7 cellular contexts compared by ENCODE assay signal in the genomic region with DNA sequence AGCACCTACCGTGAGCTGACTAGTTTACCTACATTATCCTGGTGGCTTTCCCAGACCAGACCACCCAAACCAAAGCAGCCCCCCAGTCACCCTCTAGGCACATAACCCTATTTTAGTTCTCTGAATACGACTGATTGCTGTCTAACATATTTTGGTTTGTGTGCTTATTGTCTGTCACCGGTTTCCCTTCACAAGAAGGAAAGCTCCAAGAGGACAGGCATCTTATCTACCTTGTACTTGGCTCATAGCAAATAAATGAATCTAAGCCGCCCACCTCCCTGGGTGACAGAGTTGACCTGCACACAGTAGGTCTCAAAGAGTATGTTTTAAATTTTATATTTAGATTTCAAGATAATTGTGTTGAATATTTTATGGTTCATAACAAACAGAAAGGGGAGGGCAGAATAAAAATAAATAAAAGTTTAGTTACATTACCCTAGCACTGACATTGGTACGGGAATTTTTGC. TPM values are rescaled to one million over a fixed set of nuclear protein-coding genes. Genes with fewer than 3 reads are reported as not detected.
DNase-seq lines count a peak whose midpoint lies in the region; TF ChIP-seq lines count a peak whose summit lies in the region.

No MANE protein-coding gene starts in this region.

- H3K27me3 ChIP-seq in HL-60 (ENCODE audit: insufficient read depth, poor library complexity, severe bottlenecking) (no peaks in the 10 kb centered on the region), hepatocyte (no peaks in the 10 kb centered on the region)

- peaks cover 34% of the 10 kb centered on the region for H3K4me1 ChIP-seq in hepatocyte (ENCODE audit: insufficient read depth)

- H3K4me2 ChIP-seq in hepatocyte, result peak overlapping the region; percentile 93

- no peaks in the 10 kb centered on the region for H3K9me2 ChIP-seq in hepatocyte (replicated peaks; ENCODE audit: insufficient read depth)

- H4K20me1 ChIP-seq in hepatocyte (ENCODE audit: insufficient read depth, poor library complexity, severe bottlenecking), result peaks cover 26% of the 10 kb centered on the region

- CTCF ChIA-PET in activated CD4-positive, alpha-beta memory T cell treated with anti-CD3 and anti-CD28 coated beads for 36 hours (lab: Charles Lee), result interaction anchor here (0.9 to 7.4 kb wide), 5 partner anchors 46 to 734 kb away, joined by 3 to 60 read pairs (median 8); a partner anchor contains a TSS

- H2AFZ ChIP-seq in hepatocyte, result peak overlapping the region; percentile 82

- no peaks in the 10 kb centered on the region for H3K9me3 ChIP-seq in hepatocyte (ENCODE audit: low read depth)

- no peaks in the 10 kb centered on the region for H3K27me3 Mint-ChIP-seq in activated CD4-positive, alpha-beta memory T cell treated with anti-CD3 and anti-CD28 coated beads for 36 hours

- peaks cover 26% of the 10 kb centered on the region for H3K36me3 Mint-ChIP-seq in activated CD4-positive, alpha-beta memory T cell treated with anti-CD3 and anti-CD28 coated beads for 36 hours

- DNase-seq in HL-60 (ENCODE audit: low read depth in 1 of 2, low spot score in 1 of 2), result no peak
- DNase-seq in activated CD4-positive, alpha-beta memory T cell treated with anti-CD3 and anti-CD28 coated beads for 36 hours, result peak; percentile 18
- DNase-seq in hepatocyte (ENCODE audit: low spot score), result no peak
- peak; percentile 29 for DNase-seq in stimulated activated CD8-positive, alpha-beta memory T cell treated with anti-CD3 and anti-CD28 coated beads, Interleukin-4, amount 100 ng/mL, for 48 hours
- no peak for DNase-seq in KBM-7
- no peak for DNase-seq in NK-92 (lab: John Stamatoyannopoulos, UW; ENCODE audit: unreplicated experiment)
- DNase-seq in H4 (ENCODE audit: low spot score), result no peak

- in situ Hi-C loops in KBM-7 (cut with MboI; ENCODE audit: low pct_unique_long_range_greater_than_20kb, low sequenced_read_pairs), result no loop called here

- H3K79me2 ChIP-seq in hepatocyte, result peaks cover 48% of the 10 kb centered on the region

- POLR2A ChIA-PET in activated CD4-positive, alpha-beta memory T cell treated with anti-CD3 and anti-CD28 coated beads for 36 hours (lab: Charles Lee), result interaction anchor here (0.7 to 2.7 kb wide), 6 partner anchors 21 to 944 kb away, joined by 3 to 15 read pairs (median 6); a partner anchor contains a TSS

- H3K4me3 Mint-ChIP-seq in activated CD4-positive, alpha-beta memory T cell treated with anti-CD3 and anti-CD28 coated beads for 36 hours, result peak overlapping the region; percentile 81

- H3K9me3 Mint-ChIP-seq in activated CD4-positive, alpha-beta memory T cell treated with anti-CD3 and anti-CD28 coated beads for 36 hours, result peaks cover 11% of the 10 kb centered on the region

- no peaks in the 10 kb centered on the region for H3K36me3 ChIP-seq in hepatocyte (replicated peaks; ENCODE audit: insufficient read depth, low read depth)

- WGBS in hepatocyte (ENCODE audit: low lambda C conversion rate, missing lambda C conversion rate), result 39% methylated on average over 5 of the region's 5 CpGs

- peaks cover 50% of the 10 kb centered on the region for H3K4me1 Mint-ChIP-seq in activated CD4-positive, alpha-beta memory T cell treated with anti-CD3 and anti-CD28 coated beads for 36 hours (ENCODE audit: low read depth)

- peak overlapping the region; percentile 86 for H3K27ac ChIP-seq in HL-60 (replicated peaks)
- H3K27ac ChIP-seq in hepatocyte, result peak overlapping the region; percentile 96

- TF ChIP-seq CTCF in HL-60 (IDR thresholded peaks at IDR 0.05; ENCODE audit: insufficient read depth, low read length) (no peak), hepatocyte (IDR thresholded peaks at IDR 0.05; ENCODE audit: poor library complexity) (no peak)

- peak overlapping the region; percentile 90 for H3K27ac Mint-ChIP-seq in activated CD4-positive, alpha-beta memory T cell treated with anti-CD3 and anti-CD28 coated beads for 36 hours

- H3K4me3 ChIP-seq in HL-60 (replicated peaks; ENCODE audit: insufficient read depth, low read length) (peak overlapping the region; percentile 50), hepatocyte (peak overlapping the region; percentile 83)

- intact Hi-C loops in activated CD4-positive, alpha-beta memory T cell treated with anti-CD3 and anti-CD28 coated beads for 36 hours (cut with micrococcal nuclease), result loop anchor here (1.0 to 10.0 kb wide), 4 partner anchors 45 to 1519 kb away; a partner anchor contains a TSS

RNA-seq across cellular contexts. Expression of a gene that starts 0.9 kb away (rescaled TPM):
- total RNA-seq in activated CD4-positive, alpha-beta memory T cell treated with anti-CD3 and anti-CD28 coated beads for 36 hours, result 100 to 1,000 TPM; 129 to 136 TPM
- 350 and 371 TPM in 2 replicates for total RNA-seq in hepatocyte
- 400 and 401 TPM in 2 replicates for polyA plus RNA-seq in hepatocyte
- 352 and 451 TPM in 2 replicates for total RNA-seq in H4 (2014; rRNA removed; shearing (Covaris generic))

Comparison
In these comparisons a context has a peak if more than half of its experiments do, and no peak if none do; other contexts are left out.
1. DNase-seq: peak in activated CD4-positive, alpha-beta memory T cell treated with anti-CD3 and anti-CD28 coated beads for 36 hours (single experiment) and stimulated activated CD8-positive, alpha-beta memory T cell treated with anti-CD3 and anti-CD28 coated beads, Interleukin-4, amount 100 ng/mL, for 48 hours (single experiment); none in HL-60 (0 of 2), hepatocyte (single experiment), KBM-7 (single experiment), NK-92 (single experiment) and H4 (single experiment).